ENCODE assay signal across 18 cellular contexts in genomic region chr16:72009779-72010178, GRCh38. TPM values are rescaled to one million over a fixed set of nuclear protein-coding genes. Genes with fewer than 3 reads are reported as not detected.
DNase-seq lines count a peak whose midpoint lies in the region; ATAC-seq and TF ChIP-seq lines count a peak whose summit lies in the region.
"Had no signal": no experiment of that assay in that cellular context is flagged by ENCODE, and none has a peak within 500 bp of the region (broad histone marks: within the 10 kb centered on the region; RNA-seq: fewer than 3 reads in every experiment).

No MANE protein-coding gene starts in this region.

- H3K4me1 Mint-ChIP-seq in activated CD4-positive, alpha-beta T cell treated with anti-CD3 and anti-CD28 coated beads, Interleukin-2, amount 10 ng/mL, durations not matched to agents 24 days and 14 days = peaks cover 24% of the 10 kb centered on the region
- H3K4me1 Mint-ChIP-seq in activated naive CD8-positive, alpha-beta T cell treated with anti-CD3 and anti-CD28 coated beads, Interleukin-2, amount 10 ng/mL, durations not matched to agents 7 days and 5 days = peaks cover 18% of the 10 kb centered on the region
- peaks cover 6% of the 10 kb centered on the region for H3K4me1 Mint-ChIP-seq in neural progenitor cell

- TF ChIP-seq CTCF in neural progenitor cell (IDR thresholded peaks at IDR 0.05) (no peak), left ventricle myocardium inferior (IDR thresholded peaks at IDR 0.05; ENCODE audit: borderline replicate concordance) (no peak)

- H3K27ac ChIP-seq in HUES64 (ENCODE audit: low read depth, low read length) = no peak overlapping the region
- no peak overlapping the region for H3K27ac ChIP-seq in neural progenitor cell
- H3K27ac ChIP-seq in left ventricle myocardium inferior (replicated peaks) = no peak overlapping the region
- H3K27ac ChIP-seq: breast epithelium, GM23248, upper lobe of right lung had no signal

- H3K4me2 ChIP-seq in neural progenitor cell = peak overlapping the region; percentile 52

- H3K9me3 Mint-ChIP-seq in activated CD4-positive, alpha-beta T cell treated with anti-CD3 and anti-CD28 coated beads, Interleukin-2, amount 10 ng/mL, durations not matched to agents 24 days and 14 days = no peaks in the 10 kb centered on the region
- no peaks in the 10 kb centered on the region for H3K9me3 Mint-ChIP-seq in activated naive CD8-positive, alpha-beta T cell treated with anti-CD3 and anti-CD28 coated beads, Interleukin-2, amount 10 ng/mL, durations not matched to agents 7 days and 5 days
- H3K9me3 Mint-ChIP-seq in neural progenitor cell = no peaks in the 10 kb centered on the region

- H3K4me3 Mint-ChIP-seq in activated CD4-positive, alpha-beta T cell treated with anti-CD3 and anti-CD28 coated beads, Interleukin-2, amount 10 ng/mL, durations not matched to agents 24 days and 14 days = peak overlapping the region; percentile 78
- peak overlapping the region; percentile 69 for H3K4me3 Mint-ChIP-seq in activated naive CD8-positive, alpha-beta T cell treated with anti-CD3 and anti-CD28 coated beads, Interleukin-2, amount 10 ng/mL, durations not matched to agents 7 days and 5 days
- peak overlapping the region; percentile 76 for H3K4me3 Mint-ChIP-seq in neural progenitor cell

- H2AFZ ChIP-seq in neural progenitor cell (replicated peaks) = no peak overlapping the region

- H3F3A ChIP-seq in neural progenitor cell (ENCODE audit: low read depth) = peaks cover 3% of the 10 kb centered on the region

- no peaks in the 10 kb centered on the region for H4K20me1 ChIP-seq in neural progenitor cell (ENCODE audit: low read depth)

- H3K79me2 ChIP-seq in neural progenitor cell (ENCODE audit: low read depth) = peaks cover 20% of the 10 kb centered on the region

- H3K36me3 ChIP-seq in HUES64 (ENCODE audit: insufficient read depth, low read length) (peaks cover 33% of the 10 kb centered on the region), neural progenitor cell (no peaks in the 10 kb centered on the region), left ventricle myocardium inferior (no peaks in the 10 kb centered on the region)
- H3K36me3 ChIP-seq: breast epithelium, gastrocnemius medialis, upper lobe of right lung had no signal

- H3K27me3 ChIP-seq in HUES64 (ENCODE audit: insufficient read depth, low read length) (peaks cover 21% of the 10 kb centered on the region), neural progenitor cell (peaks cover 5% of the 10 kb centered on the region), left ventricle myocardium inferior (ENCODE audit: low read depth) (no peaks in the 10 kb centered on the region)
- H3K27me3 ChIP-seq: breast epithelium, gastrocnemius medialis, upper lobe of right lung had no signal

- DNase-seq in activated CD4-positive, alpha-beta T cell treated with anti-CD3 and anti-CD28 coated beads, Interleukin-2, amount 10 ng/mL, durations not matched to agents 24 days and 14 days = no peak
- DNase-seq in activated CD4-positive, alpha-beta T cell treated with anti-CD3 and anti-CD28 coated beads for 4 hours = no peak
- DNase-seq in activated naive CD8-positive, alpha-beta T cell treated with anti-CD3 and anti-CD28 coated beads, Interleukin-2, amount 10 ng/mL, durations not matched to agents 7 days and 5 days = no peak
- DNase-seq in neural progenitor cell (ENCODE audit: low spot score) = no peak
- DNase-seq in SIG-M5 (lab: John Stamatoyannopoulos, UW) = no peak
- no peak for DNase-seq in left ventricle myocardium inferior
- no peak for DNase-seq in LoVo (ENCODE audit: low spot score)
- DNase-seq: gastrocnemius medialis, GM23248, kidney glomerular epithelial cell, RPMI8226, upper lobe of right lung had no signal

- intact Hi-C loops in activated CD4-positive, alpha-beta T cell treated with anti-CD3 and anti-CD28 coated beads, Interleukin-2, amount 10 ng/mL, durations not matched to agents 24 days and 14 days (cut with micrococcal nuclease) = loop anchor here (2.0 to 10.0 kb wide), 4 partner anchors 115 to 725 kb away; partner anchors contain the start of genes AP1G1, CMTR2, IST1 and ZNF821
- intact Hi-C loops in left ventricle myocardium inferior (cut with micrococcal nuclease) = no loop called here

- peaks cover 5% of the 10 kb centered on the region for H3K27me3 Mint-ChIP-seq in activated CD4-positive, alpha-beta T cell treated with anti-CD3 and anti-CD28 coated beads, Interleukin-2, amount 10 ng/mL, durations not matched to agents 24 days and 14 days
- H3K27me3 Mint-ChIP-seq in activated naive CD8-positive, alpha-beta T cell treated with anti-CD3 and anti-CD28 coated beads, Interleukin-2, amount 10 ng/mL, durations not matched to agents 7 days and 5 days = peaks cover 1% of the 10 kb centered on the region
- peaks cover 5% of the 10 kb centered on the region for H3K27me3 Mint-ChIP-seq in neural progenitor cell (ENCODE audit: insufficient read depth, low read depth)

- POLR2A ChIA-PET in activated naive CD8-positive, alpha-beta T cell treated with anti-CD3 and anti-CD28 coated beads, Interleukin-2, amount 10 ng/mL, durations not matched to agents 7 days and 5 days (lab: Charles Lee) = no interaction called here

- H3K9ac ChIP-seq in HUES64 (ENCODE audit: low read depth, low read length) (no peak overlapping the region), neural progenitor cell (no peak overlapping the region)

- WGBS in HUES64 = 96% methylated on average over 10 of the region's 10 CpGs

- H3K9me3 ChIP-seq in HUES64 (ENCODE audit: insufficient read depth, low read depth, low read length) (no peaks in the 10 kb centered on the region), neural progenitor cell (ENCODE audit: low read depth) (no peaks in the 10 kb centered on the region), left ventricle myocardium inferior (replicated peaks) (no peaks in the 10 kb centered on the region)
- H3K9me3 ChIP-seq: breast epithelium, gastrocnemius medialis, upper lobe of right lung had no signal

- no peak for ATAC-seq in activated naive CD8-positive, alpha-beta T cell treated with anti-CD3 and anti-CD28 coated beads, Interleukin-2, amount 10 ng/mL, durations not matched to agents 7 days and 5 days (ENCODE audit: low read depth)
- ATAC-seq: gastrocnemius medialis, upper lobe of right lung had no signal

- H3K4me3 ChIP-seq in HUES64 (ENCODE audit: low read length) (peak overlapping the region; percentile 80), neural progenitor cell (no peak overlapping the region), left ventricle myocardium inferior (no peak overlapping the region)

- peaks cover 22% of the 10 kb centered on the region for H3K36me3 Mint-ChIP-seq in activated CD4-positive, alpha-beta T cell treated with anti-CD3 and anti-CD28 coated beads, Interleukin-2, amount 10 ng/mL, durations not matched to agents 24 days and 14 days (ENCODE audit: low read depth)
- peaks cover 6% of the 10 kb centered on the region for H3K36me3 Mint-ChIP-seq in activated naive CD8-positive, alpha-beta T cell treated with anti-CD3 and anti-CD28 coated beads, Interleukin-2, amount 10 ng/mL, durations not matched to agents 7 days and 5 days
- peaks cover 4% of the 10 kb centered on the region for H3K36me3 Mint-ChIP-seq in neural progenitor cell

- H3K4me1 ChIP-seq in HUES64 (ENCODE audit: insufficient read depth, low read length) (no peaks in the 10 kb centered on the region), neural progenitor cell (no peaks in the 10 kb centered on the region), left ventricle myocardium inferior (peaks cover 35% of the 10 kb centered on the region)

- H3K27ac Mint-ChIP-seq in activated CD4-positive, alpha-beta T cell treated with anti-CD3 and anti-CD28 coated beads, Interleukin-2, amount 10 ng/mL, durations not matched to agents 24 days and 14 days = peak overlapping the region; percentile 71
- H3K27ac Mint-ChIP-seq in activated naive CD8-positive, alpha-beta T cell treated with anti-CD3 and anti-CD28 coated beads, Interleukin-2, amount 10 ng/mL, durations not matched to agents 7 days and 5 days = no peak overlapping the region
- H3K27ac Mint-ChIP-seq in neural progenitor cell = no peak overlapping the region

RNA-seq across cellular contexts. Expression of gene DHODH, which starts 1.2 kb away (rescaled TPM):
- total RNA-seq in activated CD4-positive, alpha-beta T cell treated with anti-CD3 and anti-CD28 coated beads, Interleukin-2, amount 10 ng/mL, durations not matched to agents 24 days and 14 days = 31.8 and 33.7 TPM in 2 replicates
- 8.1 TPM for polyA plus RNA-seq in HUES64 (2013, experiment 1 of 2)
- 8.5 TPM for polyA plus RNA-seq in HUES64 (2013, experiment 2 of 2)
- total RNA-seq in activated naive CD8-positive, alpha-beta T cell treated with anti-CD3 and anti-CD28 coated beads, Interleukin-2, amount 10 ng/mL, durations not matched to agents 7 days and 5 days = 10 to 100 TPM; 13.2 to 14.5 TPM
- total RNA-seq in neural progenitor cell (ENCODE audit: low replicate concordance) = 7.2 and 12.1 TPM in 2 replicates
- 8.1 TPM for total RNA-seq in left ventricle myocardium inferior

RNA-seq across cellular contexts. Expression of gene PKD1L3, which starts 9.6 kb away (rescaled TPM):
- total RNA-seq in activated CD4-positive, alpha-beta T cell treated with anti-CD3 and anti-CD28 coated beads, Interleukin-2, amount 10 ng/mL, durations not matched to agents 24 days and 14 days = not detected in 2 replicates
- polyA plus RNA-seq in HUES64 (2013, experiment 1 of 2) = not detected
- polyA plus RNA-seq in HUES64 (2013, experiment 2 of 2) = not detected
- total RNA-seq in activated naive CD8-positive, alpha-beta T cell treated with anti-CD3 and anti-CD28 coated beads, Interleukin-2, amount 10 ng/mL, durations not matched to agents 7 days and 5 days = under 1 TPM; 0.60 to 0.97 TPM
- 0.03 and 0.04 TPM in 2 replicates for total RNA-seq in neural progenitor cell (ENCODE audit: low replicate concordance)
- total RNA-seq in left ventricle myocardium inferior = 0.08 TPM
- total RNA-seq: gastrocnemius medialis, GM23248, HT-29, myocyte, NCI-H460 had no signal
- polyA plus RNA-seq: GM23248, smooth muscle cell had no signal

RNA-seq across cellular contexts. Expression of gene HP, which starts 44.5 kb away (rescaled TPM):
- not detected in 2 replicates for total RNA-seq in activated CD4-positive, alpha-beta T cell treated with anti-CD3 and anti-CD28 coated beads, Interleukin-2, amount 10 ng/mL, durations not matched to agents 24 days and 14 days
- polyA plus RNA-seq in HUES64 (2013, experiment 1 of 2) = 0.70 TPM
- polyA plus RNA-seq in HUES64 (2013, experiment 2 of 2) = 1.1 TPM
- total RNA-seq in activated naive CD8-positive, alpha-beta T cell treated with anti-CD3 and anti-CD28 coated beads, Interleukin-2, amount 10 ng/mL, durations not matched to agents 7 days and 5 days = not detected
- total RNA-seq in neural progenitor cell (ENCODE audit: low replicate concordance) (not detected in 2 replicates), left ventricle myocardium inferior (1.6 TPM)
- total RNA-seq: GM23248, HT-29, myocyte, NCI-H460, smooth muscle cell had no signal
- polyA plus RNA-seq: GM23248 had no signal

RNA-seq across cellular contexts. Expression of gene HPR, which starts 53.2 kb away (rescaled TPM):
- not detected in 2 replicates for total RNA-seq in activated CD4-positive, alpha-beta T cell treated with anti-CD3 and anti-CD28 coated beads, Interleukin-2, amount 10 ng/mL, durations not matched to agents 24 days and 14 days
- not detected for polyA plus RNA-seq in HUES64 (2013, experiment 1 of 2)
- polyA plus RNA-seq in HUES64 (2013, experiment 2 of 2) = not detected
- total RNA-seq in activated naive CD8-positive, alpha-beta T cell treated with anti-CD3 and anti-CD28 coated beads, Interleukin-2, amount 10 ng/mL, durations not matched to agents 7 days and 5 days = not detected
- total RNA-seq in neural progenitor cell (ENCODE audit: low replicate concordance) (0.37 TPM in 1 of 2 replicates, not detected in the other), left ventricle myocardium inferior (67.8 TPM)
- total RNA-seq: GM23248, HT-29, myocyte, NCI-H460, smooth muscle cell had no signal
- polyA plus RNA-seq: GM23248, smooth muscle cell had no signal
